Comparison of ENCODE assay signal across 1 cellular context in the genomic region with DNA sequence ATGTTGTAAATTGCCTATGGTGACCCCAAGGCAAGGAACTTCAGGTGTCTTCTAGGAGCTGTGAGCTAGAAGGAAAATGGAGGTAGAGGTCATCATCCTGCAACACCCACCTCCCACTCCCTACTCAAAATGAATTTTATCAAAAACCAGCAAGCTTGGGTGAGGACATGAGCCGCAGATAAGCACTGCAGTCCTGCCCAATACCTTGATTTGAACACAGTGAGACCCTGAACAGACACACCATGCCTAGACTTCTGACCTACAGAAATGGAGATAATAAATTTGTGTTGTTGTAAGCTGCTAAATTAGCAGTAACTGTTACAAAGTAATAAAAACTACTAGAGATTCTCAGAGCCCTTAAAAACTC.
TF ChIP-seq lines count a peak whose summit lies in the region.

No MANE protein-coding gene starts in this region.

TF ChIP-seq in H1, 55 proteins besides CTCF, POLR2A, EP300 and RAD21 (continued from another document):
- TF ChIP-seq, protein P1, sequence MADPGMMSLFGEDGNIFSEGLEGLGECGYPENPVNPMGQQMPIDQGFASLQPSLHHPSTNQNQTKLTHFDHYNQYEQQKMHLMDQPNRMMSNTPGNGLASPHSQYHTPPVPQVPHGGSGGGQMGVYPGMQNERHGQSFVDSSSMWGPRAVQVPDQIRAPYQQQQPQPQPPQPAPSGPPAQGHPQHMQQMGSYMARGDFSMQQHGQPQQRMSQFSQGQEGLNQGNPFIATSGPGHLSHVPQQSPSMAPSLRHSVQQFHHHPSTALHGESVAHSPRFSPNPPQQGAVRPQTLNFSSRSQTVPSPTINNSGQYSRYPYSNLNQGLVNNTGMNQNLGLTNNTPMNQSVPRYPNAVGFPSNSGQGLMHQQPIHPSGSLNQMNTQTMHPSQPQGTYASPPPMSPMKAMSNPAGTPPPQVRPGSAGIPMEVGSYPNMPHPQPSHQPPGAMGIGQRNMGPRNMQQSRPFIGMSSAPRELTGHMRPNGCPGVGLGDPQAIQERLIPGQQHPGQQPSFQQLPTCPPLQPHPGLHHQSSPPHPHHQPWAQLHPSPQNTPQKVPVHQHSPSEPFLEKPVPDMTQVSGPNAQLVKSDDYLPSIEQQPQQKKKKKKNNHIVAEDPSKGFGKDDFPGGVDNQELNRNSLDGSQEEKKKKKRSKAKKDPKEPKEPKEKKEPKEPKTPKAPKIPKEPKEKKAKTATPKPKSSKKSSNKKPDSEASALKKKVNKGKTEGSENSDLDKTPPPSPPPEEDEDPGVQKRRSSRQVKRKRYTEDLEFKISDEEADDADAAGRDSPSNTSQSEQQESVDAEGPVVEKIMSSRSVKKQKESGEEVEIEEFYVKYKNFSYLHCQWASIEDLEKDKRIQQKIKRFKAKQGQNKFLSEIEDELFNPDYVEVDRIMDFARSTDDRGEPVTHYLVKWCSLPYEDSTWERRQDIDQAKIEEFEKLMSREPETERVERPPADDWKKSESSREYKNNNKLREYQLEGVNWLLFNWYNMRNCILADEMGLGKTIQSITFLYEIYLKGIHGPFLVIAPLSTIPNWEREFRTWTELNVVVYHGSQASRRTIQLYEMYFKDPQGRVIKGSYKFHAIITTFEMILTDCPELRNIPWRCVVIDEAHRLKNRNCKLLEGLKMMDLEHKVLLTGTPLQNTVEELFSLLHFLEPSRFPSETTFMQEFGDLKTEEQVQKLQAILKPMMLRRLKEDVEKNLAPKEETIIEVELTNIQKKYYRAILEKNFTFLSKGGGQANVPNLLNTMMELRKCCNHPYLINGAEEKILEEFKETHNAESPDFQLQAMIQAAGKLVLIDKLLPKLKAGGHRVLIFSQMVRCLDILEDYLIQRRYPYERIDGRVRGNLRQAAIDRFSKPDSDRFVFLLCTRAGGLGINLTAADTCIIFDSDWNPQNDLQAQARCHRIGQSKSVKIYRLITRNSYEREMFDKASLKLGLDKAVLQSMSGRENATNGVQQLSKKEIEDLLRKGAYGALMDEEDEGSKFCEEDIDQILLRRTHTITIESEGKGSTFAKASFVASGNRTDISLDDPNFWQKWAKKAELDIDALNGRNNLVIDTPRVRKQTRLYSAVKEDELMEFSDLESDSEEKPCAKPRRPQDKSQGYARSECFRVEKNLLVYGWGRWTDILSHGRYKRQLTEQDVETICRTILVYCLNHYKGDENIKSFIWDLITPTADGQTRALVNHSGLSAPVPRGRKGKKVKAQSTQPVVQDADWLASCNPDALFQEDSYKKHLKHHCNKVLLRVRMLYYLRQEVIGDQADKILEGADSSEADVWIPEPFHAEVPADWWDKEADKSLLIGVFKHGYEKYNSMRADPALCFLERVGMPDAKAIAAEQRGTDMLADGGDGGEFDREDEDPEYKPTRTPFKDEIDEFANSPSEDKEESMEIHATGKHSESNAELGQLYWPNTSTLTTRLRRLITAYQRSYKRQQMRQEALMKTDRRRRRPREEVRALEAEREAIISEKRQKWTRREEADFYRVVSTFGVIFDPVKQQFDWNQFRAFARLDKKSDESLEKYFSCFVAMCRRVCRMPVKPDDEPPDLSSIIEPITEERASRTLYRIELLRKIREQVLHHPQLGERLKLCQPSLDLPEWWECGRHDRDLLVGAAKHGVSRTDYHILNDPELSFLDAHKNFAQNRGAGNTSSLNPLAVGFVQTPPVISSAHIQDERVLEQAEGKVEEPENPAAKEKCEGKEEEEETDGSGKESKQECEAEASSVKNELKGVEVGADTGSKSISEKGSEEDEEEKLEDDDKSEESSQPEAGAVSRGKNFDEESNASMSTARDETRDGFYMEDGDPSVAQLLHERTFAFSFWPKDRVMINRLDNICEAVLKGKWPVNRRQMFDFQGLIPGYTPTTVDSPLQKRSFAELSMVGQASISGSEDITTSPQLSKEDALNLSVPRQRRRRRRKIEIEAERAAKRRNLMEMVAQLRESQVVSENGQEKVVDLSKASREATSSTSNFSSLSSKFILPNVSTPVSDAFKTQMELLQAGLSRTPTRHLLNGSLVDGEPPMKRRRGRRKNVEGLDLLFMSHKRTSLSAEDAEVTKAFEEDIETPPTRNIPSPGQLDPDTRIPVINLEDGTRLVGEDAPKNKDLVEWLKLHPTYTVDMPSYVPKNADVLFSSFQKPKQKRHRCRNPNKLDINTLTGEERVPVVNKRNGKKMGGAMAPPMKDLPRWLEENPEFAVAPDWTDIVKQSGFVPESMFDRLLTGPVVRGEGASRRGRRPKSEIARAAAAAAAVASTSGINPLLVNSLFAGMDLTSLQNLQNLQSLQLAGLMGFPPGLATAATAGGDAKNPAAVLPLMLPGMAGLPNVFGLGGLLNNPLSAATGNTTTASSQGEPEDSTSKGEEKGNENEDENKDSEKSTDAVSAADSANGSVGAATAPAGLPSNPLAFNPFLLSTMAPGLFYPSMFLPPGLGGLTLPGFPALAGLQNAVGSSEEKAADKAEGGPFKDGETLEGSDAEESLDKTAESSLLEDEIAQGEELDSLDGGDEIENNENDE (IDR thresholded peaks at IDR 0.05; ENCODE audit: insufficient replicate concordance, low read length): no peak
- TF ChIP-seq MAFK (IDR thresholded peaks at IDR 0.05; ENCODE audit: low read depth, low read length) (no peak), EGR1 (IDR thresholded peaks at IDR 0.05; ENCODE audit: borderline replicate concordance, low read depth, low read length) (no peak), JUND (IDR thresholded peaks at IDR 0.05; ENCODE audit: low read length) (no peak)
